In the genomic region with DNA sequence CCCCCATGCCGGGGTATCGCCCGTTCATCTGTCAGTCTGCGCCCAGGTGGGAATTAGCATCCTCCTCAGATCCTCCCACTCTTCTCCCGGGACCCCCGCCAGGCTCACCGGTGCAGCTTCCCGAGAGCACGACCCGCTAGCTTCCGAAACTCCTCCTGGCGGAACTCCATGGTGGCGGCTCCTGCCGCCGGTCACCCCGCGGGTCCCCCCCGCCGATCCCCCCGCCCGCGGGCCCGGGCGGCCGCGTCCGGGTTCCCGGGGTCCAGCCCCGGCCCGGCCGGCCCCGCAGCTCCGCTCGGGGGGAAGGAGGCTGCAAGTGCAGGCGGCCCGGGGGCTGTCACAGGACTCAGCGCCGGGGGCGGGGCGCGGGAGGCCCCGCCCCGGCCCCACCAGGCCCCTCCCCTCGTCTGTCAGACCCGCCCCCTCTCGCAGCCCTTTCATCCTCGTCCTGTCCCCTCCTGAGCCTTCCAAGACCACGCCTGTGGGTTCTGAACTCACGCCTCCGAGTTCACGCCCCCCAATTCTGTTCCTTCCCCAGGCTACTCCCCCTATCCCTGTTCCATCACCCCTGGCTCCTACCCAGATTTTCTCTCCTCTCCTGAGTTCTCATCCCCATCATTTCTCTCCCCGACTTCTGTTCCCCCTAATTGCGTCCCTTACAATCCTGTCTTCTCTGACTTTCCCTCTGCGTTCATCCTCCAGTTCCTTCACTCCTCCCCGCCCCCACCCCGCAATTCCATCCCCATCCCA, we compare ENCODE assay signal across 8 cellular contexts. TPM values are rescaled to one million over a fixed set of nuclear protein-coding genes. Genes with fewer than 3 reads are reported as not detected.
DNase-seq lines count a peak whose midpoint lies in the region; ATAC-seq and TF ChIP-seq lines count a peak whose summit lies in the region.

A gene (minus strand): TSS at position 318 of the 750 bp plus-strand sequence. CDS start 148 bp downstream, at position 170.

- 3% methylated on average over 29 of the region's 56 CpGs for WGBS in prostate gland

- H3K36me3 ChIP-seq in left ventricle myocardium inferior, result no peaks in the 10 kb centered on the region
- H3K36me3 ChIP-seq in prostate gland, result no peaks in the 10 kb centered on the region

- H3K27ac ChIP-seq in left ventricle myocardium inferior (replicated peaks) (peak within 1 kb of the TSS; percentile 95), prostate gland (no peak within 1 kb of the TSS)

- intact Hi-C loops in left ventricle myocardium inferior (cut with micrococcal nuclease) (loop anchor here (10.0 kb wide), 1 partner anchor 47 kb away; no protein-coding TSS in a partner anchor), prostate gland (cut with DNase I) (loop anchor here (5.0 kb wide), 1 partner anchor 214 kb away; no protein-coding TSS in a partner anchor)

- H3K27me3 ChIP-seq in left ventricle myocardium inferior (ENCODE audit: low read depth) (peaks cover 62% of the 10 kb centered on the region), prostate gland (replicated peaks; ENCODE audit: insufficient read depth) (peaks cover 18% of the 10 kb centered on the region)

- TF ChIP-seq CTCF in left ventricle myocardium inferior (IDR thresholded peaks at IDR 0.05; ENCODE audit: borderline replicate concordance) (no peak), prostate gland (IDR thresholded peaks at IDR 0.05) (no peak)

- ATAC-seq in HG03045 (IDR thresholded peaks at IDR 0.05; ENCODE audit: unreplicated experiment), result no peak
- ATAC-seq in activated CD4-positive, CD25-positive, alpha-beta regulatory T cell treated with anti-CD3 and anti-CD28 coated beads, Interleukin-2, amount 50 U/mL, for 24 hours, result no peak

- H3K4me1 ChIP-seq in left ventricle myocardium inferior (peaks cover 26% of the 10 kb centered on the region), prostate gland (replicated peaks) (no peaks in the 10 kb centered on the region)

- H3K9me3 ChIP-seq in left ventricle myocardium inferior (replicated peaks), result no peaks in the 10 kb centered on the region
- no peaks in the 10 kb centered on the region for H3K9me3 ChIP-seq in prostate gland

- H3K4me3 ChIP-seq in left ventricle myocardium inferior, result peak within 1 kb of the TSS; percentile 83
- H3K4me3 ChIP-seq in prostate gland, result peak within 1 kb of the TSS in 1 of 2 donors; percentile 4

- TF ChIP-seq POLR2A in prostate gland (IDR thresholded peaks at IDR 0.05), result no peak

- peak; percentile 74 for DNase-seq in DMS 273 treated with DMSO at 0.1 percent for 48 hours (lab: John Stamatoyannopoulos, UW)
- DNase-seq in NCI-H1105 treated with DMSO at 0.1 percent for 48 hours (lab: John Stamatoyannopoulos, UW), result peak; percentile 14
- DNase-seq in activated T-cell treated with anti-CD3 and anti-CD28 coated beads, Interleukin-2, amount 50 U/mL, for 48 hours, result peak; percentile 64 to 76
- DNase-seq in left ventricle myocardium inferior, result peak; percentile 63
- DNase-seq in stimulated activated CD4-positive, alpha-beta T cell treated with anti-CD3 and anti-CD28 coated beads, Interleukin-2, amount 100 ng/mL, for 24 hours, result peak; percentile 49 to 58
- no peak for DNase-seq in prostate gland (ENCODE audit: low spot score)

RNA-seq across cellular contexts. Expression of the gene that starts here (rescaled TPM):
- total RNA-seq in left ventricle myocardium inferior (0.99 TPM), prostate gland (under 1 TPM; 0.09 to 0.40 TPM)

Comparison
In these comparisons a context has a peak if more than half of its experiments do, and no peak if none do; other contexts are left out.
1. Peak in DNase-seq, H3K4me3 ChIP-seq and H3K27ac ChIP-seq in left ventricle myocardium inferior; RNA of the gene not detected or under 1 TPM.